ENCODE assay signal across 1 cellular context in genomic region chr7:24756545-24756988, GRCh38.
TF ChIP-seq lines count a peak whose summit lies in the region.

No MANE protein-coding gene starts in this region.

TF ChIP-seq in HepG2, 621 proteins besides CTCF, POLR2A, EP300 and RAD21 (continued from another document and continues in another):
- 0 out of 2 replicates have a peak, but pooled peaks have one; percentile 11 for TF ChIP-seq ZNF609 (CRISPR knock-in tag; IDR thresholded peaks at IDR 0.05; ENCODE audit: borderline replicate concordance)
- TF ChIP-seq THAP9 (CRISPR knock-in tag; IDR thresholded peaks at IDR 0.05; ENCODE audit: borderline replicate concordance) = 0 out of 2 replicates have a peak, but pooled peaks have one; percentile 42
- no peak for TF ChIP-seq ARNT (IDR thresholded peaks at IDR 0.05)
- no peak for TF ChIP-seq ZSCAN5A (CRISPR knock-in tag; IDR thresholded peaks at IDR 0.05; ENCODE audit: borderline replicate concordance)
- 0 out of 2 replicates have a peak, but pooled peaks have one; percentile 54 for TF ChIP-seq ARID2 (CRISPR knock-in tag; IDR thresholded peaks at IDR 0.05; ENCODE audit: borderline replicate concordance)
- no peak for TF ChIP-seq CBFB (CRISPR knock-in tag; IDR thresholded peaks at IDR 0.05)
- no peak for TF ChIP-seq SIN3B (IDR thresholded peaks at IDR 0.05; ENCODE audit: low read length)
- no peak for TF ChIP-seq ZFP41 (CRISPR knock-in tag; IDR thresholded peaks at IDR 0.05; ENCODE audit: borderline replicate concordance)
- TF ChIP-seq LCORL (IDR thresholded peaks at IDR 0.05) = no peak
- no peak for TF ChIP-seq LCORL (CRISPR knock-in tag; IDR thresholded peaks at IDR 0.05)
- 0 out of 2 replicates have a peak, but pooled peaks have one; percentile 11 for TF ChIP-seq NR2F6 (IDR thresholded peaks at IDR 0.05)
- TF ChIP-seq NR2F6 (CRISPR knock-in tag; IDR thresholded peaks at IDR 0.05) = no peak
- no peak for TF ChIP-seq ZSCAN20 (CRISPR knock-in tag; IDR thresholded peaks at IDR 0.05; ENCODE audit: borderline replicate concordance)
- 0 out of 2 replicates have a peak, but pooled peaks have one; percentile 13 for TF ChIP-seq NR2C2 (CRISPR knock-in tag; IDR thresholded peaks at IDR 0.05; ENCODE audit: borderline replicate concordance)
- TF ChIP-seq ZNF577 (CRISPR knock-in tag; IDR thresholded peaks at IDR 0.05; ENCODE audit: borderline replicate concordance, low read depth) = no peak
- peak; percentile 53; the same call in 1 of the 2 replicates for TF ChIP-seq ZNF615 (CRISPR knock-in tag; IDR thresholded peaks at IDR 0.05; ENCODE audit: borderline replicate concordance)
- peak; percentile 14; the same call in 1 of the 2 replicates for TF ChIP-seq TFAP4 (IDR thresholded peaks at IDR 0.05; ENCODE audit: borderline replicate concordance, low read depth)
- TF ChIP-seq ZNF567 (CRISPR knock-in tag; IDR thresholded peaks at IDR 0.05; ENCODE audit: borderline replicate concordance) = no peak
- TF ChIP-seq HDAC1 (CRISPR knock-in tag; IDR thresholded peaks at IDR 0.05) = 0 out of 2 replicates have a peak, but pooled peaks have one; percentile 22
- no peak for TF ChIP-seq CREM (IDR thresholded peaks at IDR 0.05)
- TF ChIP-seq CREM (CRISPR knock-in tag; IDR thresholded peaks at IDR 0.05) = no peak
- no peak for TF ChIP-seq BCL6 (CRISPR knock-in tag; IDR thresholded peaks at IDR 0.05)
- TF ChIP-seq HMGA1 (CRISPR knock-in tag; conservative IDR thresholded peaks at IDR 0.05) = no peak
- TF ChIP-seq SOX5 (CRISPR knock-in tag; IDR thresholded peaks at IDR 0.05; ENCODE audit: borderline replicate concordance) = no peak
- no peak for TF ChIP-seq ATF5 (CRISPR knock-in tag; IDR thresholded peaks at IDR 0.05; ENCODE audit: low read depth)
- TF ChIP-seq CC2D1A (CRISPR knock-in tag; IDR thresholded peaks at IDR 0.05) = no peak
- TF ChIP-seq MYNN (CRISPR knock-in tag; IDR thresholded peaks at IDR 0.05; ENCODE audit: low read depth) = no peak
- no peak for TF ChIP-seq SP4 (CRISPR knock-in tag; IDR thresholded peaks at IDR 0.05)
- TF ChIP-seq HOXD1 (CRISPR knock-in tag; IDR thresholded peaks at IDR 0.05) = no peak
- TF ChIP-seq BORCS8-MEF2B (CRISPR knock-in tag; IDR thresholded peaks at IDR 0.05) = 0 out of 2 replicates have a peak, but pooled peaks have one; percentile 10
- TF ChIP-seq CREBL2 (CRISPR knock-in tag; IDR thresholded peaks at IDR 0.05; ENCODE audit: borderline replicate concordance) = no peak
- TF ChIP-seq GPN1 (CRISPR knock-in tag; IDR thresholded peaks at IDR 0.05; ENCODE audit: borderline replicate concordance) = no peak
- TF ChIP-seq NCOA2 (CRISPR knock-in tag; IDR thresholded peaks at IDR 0.05) = no peak
- TF ChIP-seq ZNF282 (IDR thresholded peaks at IDR 0.05; ENCODE audit: partially characterized antibody) = no peak
- TF ChIP-seq GATAD2A (CRISPR knock-in tag; IDR thresholded peaks at IDR 0.05) = no peak
- no peak for TF ChIP-seq ARID4A (CRISPR knock-in tag; IDR thresholded peaks at IDR 0.05; ENCODE audit: borderline replicate concordance)
- TF ChIP-seq ZNF816 (CRISPR knock-in tag; IDR thresholded peaks at IDR 0.05; ENCODE audit: borderline replicate concordance) = no peak
- peak; percentile 14 for TF ChIP-seq SRSF1 (optimal IDR thresholded peaks at IDR 0.05; ENCODE audit: low read depth, low read length)
- peak; percentile 85 for TF ChIP-seq ZNF687 (CRISPR knock-in tag; IDR thresholded peaks at IDR 0.05)
- no peak for TF ChIP-seq KLF15 (CRISPR knock-in tag; IDR thresholded peaks at IDR 0.05; ENCODE audit: borderline replicate concordance)
- TF ChIP-seq SKIL (CRISPR knock-in tag; IDR thresholded peaks at IDR 0.05; ENCODE audit: borderline replicate concordance) = no peak
